In the genomic region with DNA sequence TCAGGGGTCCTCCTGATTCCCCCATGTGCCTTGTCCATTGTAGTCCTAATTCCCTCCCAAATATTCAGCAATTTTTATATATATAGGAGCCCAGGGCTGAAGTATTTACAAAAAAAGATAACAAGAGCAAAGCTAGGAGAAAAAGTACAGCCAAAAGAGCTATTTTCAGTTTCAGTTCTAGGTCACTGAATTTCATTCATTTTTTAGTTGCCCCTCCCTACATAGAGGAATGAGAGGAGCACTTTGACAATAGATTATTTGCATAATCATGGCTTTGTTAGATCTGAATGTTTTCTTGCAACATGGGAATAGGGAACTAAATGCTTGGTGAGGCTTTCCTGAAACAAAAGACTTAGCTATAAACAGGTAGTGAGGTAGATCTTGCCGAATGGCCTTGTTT, we compare ENCODE assay signal across 1 cellular context.
TF ChIP-seq lines count a peak whose summit lies in the region.

No MANE protein-coding gene starts in this region.

TF ChIP-seq in GM12878, 131 proteins besides CTCF, POLR2A, EP300 and RAD21:
- TF ChIP-seq POLR2AphosphoS2 (IDR thresholded peaks at IDR 0.05; ENCODE audit: low read depth, low read length) (no peak), TBL1XR1 (IDR thresholded peaks at IDR 0.05; ENCODE audit: low read depth, low read length) (no peak), SIN3A (IDR thresholded peaks at IDR 0.05; ENCODE audit: low read depth, low read length) (no peak)
- TF ChIP-seq, protein P1, sequence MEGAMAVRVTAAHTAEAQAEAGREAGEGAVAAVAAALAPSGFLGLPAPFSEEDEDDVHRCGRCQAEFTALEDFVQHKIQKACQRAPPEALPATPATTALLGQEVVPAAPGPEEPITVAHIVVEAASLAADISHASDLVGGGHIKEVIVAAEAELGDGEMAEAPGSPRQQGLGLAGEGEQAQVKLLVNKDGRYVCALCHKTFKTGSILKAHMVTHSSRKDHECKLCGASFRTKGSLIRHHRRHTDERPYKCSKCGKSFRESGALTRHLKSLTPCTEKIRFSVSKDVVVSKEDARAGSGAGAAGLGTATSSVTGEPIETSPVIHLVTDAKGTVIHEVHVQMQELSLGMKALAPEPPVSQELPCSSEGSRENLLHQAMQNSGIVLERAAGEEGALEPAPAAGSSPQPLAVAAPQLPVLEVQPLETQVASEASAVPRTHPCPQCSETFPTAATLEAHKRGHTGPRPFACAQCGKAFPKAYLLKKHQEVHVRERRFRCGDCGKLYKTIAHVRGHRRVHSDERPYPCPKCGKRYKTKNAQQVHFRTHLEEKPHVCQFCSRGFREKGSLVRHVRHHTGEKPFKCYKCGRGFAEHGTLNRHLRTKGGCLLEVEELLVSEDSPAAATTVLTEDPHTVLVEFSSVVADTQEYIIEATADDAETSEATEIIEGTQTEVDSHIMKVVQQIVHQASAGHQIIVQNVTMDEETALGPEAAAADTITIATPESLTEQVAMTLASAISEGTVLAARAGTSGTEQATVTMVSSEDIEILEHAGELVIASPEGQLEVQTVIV (IDR thresholded peaks at IDR 0.05; ENCODE audit: borderline replicate concordance, partially characterized antibody) = no peak
TF ChIP-seq in GM12878: peak in this region for 0.
